Comparison of ENCODE assay signal across 18 cellular contexts in the genomic region with DNA sequence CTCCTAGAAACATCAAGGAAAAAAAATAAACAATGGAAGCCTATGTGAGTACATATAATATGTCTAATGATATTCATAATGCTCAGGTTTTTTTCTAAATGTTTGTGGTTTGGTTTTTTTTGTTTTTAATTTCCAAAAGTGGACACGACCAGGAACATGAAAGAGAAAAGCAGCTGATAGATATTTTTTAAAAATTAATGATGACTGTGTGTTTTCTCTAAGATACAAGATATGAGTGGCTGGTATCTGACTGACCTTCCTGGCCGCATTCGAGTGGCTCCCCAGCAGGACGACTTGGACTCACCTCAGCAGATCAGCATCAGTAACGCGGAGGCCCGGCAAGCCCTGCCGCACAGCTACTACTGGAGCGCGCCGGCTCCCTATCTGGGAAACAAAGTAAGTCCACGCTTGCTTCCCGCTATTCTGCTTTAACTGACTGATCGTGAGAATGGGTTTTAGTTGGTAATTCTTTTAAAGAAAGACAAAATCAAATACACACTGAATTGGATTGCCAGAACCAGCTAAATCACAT.
A peak's percentile ranks its signal among the peaks of the same experiment; 100 is the strongest.
DNase-seq lines count a peak whose midpoint lies in the region; ATAC-seq, FAIRE-seq and TF ChIP-seq lines count a peak whose summit lies in the region.
"Had no signal": no experiment of that assay in that cellular context is flagged by ENCODE, and none has a peak within 500 bp of the region (broad histone marks: within the 10 kb centered on the region; RNA-seq: fewer than 3 reads in every experiment).

No MANE protein-coding gene starts in this region.

- H3K4me2 ChIP-seq in A549 (no peak overlapping the region), IMR-90 (ENCODE audit: low read depth, low read length) (no peak overlapping the region), HepG2 (ENCODE audit: low read depth, low read length) (no peak overlapping the region)

- H4K20me1 ChIP-seq in IMR-90 (ENCODE audit: insufficient read depth, low read length): no peaks in the 10 kb centered on the region
- no peaks in the 10 kb centered on the region for H4K20me1 ChIP-seq in HepG2 (ENCODE audit: insufficient read depth, low read length)

- H3K27ac ChIP-seq in A549 (no peak overlapping the region), IMR-90 (ENCODE audit: insufficient read depth, low read length) (no peak overlapping the region), HepG2 (ENCODE audit: extremely low read length, insufficient read depth, low read length) (no peak overlapping the region)

- H3K56ac ChIP-seq in IMR-90 (ENCODE audit: extremely low read depth, insufficient read depth, low read length): no peak overlapping the region

- H3K4me1 ChIP-seq in A549 (no peaks in the 10 kb centered on the region), IMR-90 (ENCODE audit: control insufficient read depth, insufficient read depth, low read length) (no peaks in the 10 kb centered on the region), HepG2 (ENCODE audit: insufficient read depth, low read length) (no peaks in the 10 kb centered on the region)

- H3K4me1 Mint-ChIP-seq in activated T-cell treated with anti-CD3 and anti-CD28 coated beads, Interleukin-2, amount 50 U/mL, for 4 hours (ENCODE audit: low read depth): no peaks in the 10 kb centered on the region
- H3K4me1 Mint-ChIP-seq: CD4-positive, CD25-positive, alpha-beta regulatory T cell had no signal

- no peaks in the 10 kb centered on the region for H3K9me3 Mint-ChIP-seq in activated T-cell treated with anti-CD3 and anti-CD28 coated beads, Interleukin-2, amount 50 U/mL, for 4 hours
- H3K9me3 Mint-ChIP-seq: H9 had no signal

- no peak overlapping the region for H4K8ac ChIP-seq in IMR-90 (ENCODE audit: low read depth in 2 of 2, low read length in 2 of 2)

- dilution Hi-C loops in IMR-90 (cut with HindIII; ENCODE audit: low sequenced_read_pairs, unreplicated experiment): no loop called here

- H3K27me3 Mint-ChIP-seq in activated T-cell treated with anti-CD3 and anti-CD28 coated beads, Interleukin-2, amount 50 U/mL, for 4 hours (ENCODE audit: low read depth): no peaks in the 10 kb centered on the region
- H3K27me3 Mint-ChIP-seq: CD4-positive, CD25-positive, alpha-beta regulatory T cell had no signal

- H3K36me3 ChIP-seq in IMR-90 (ENCODE audit: control insufficient read depth, insufficient read depth, low read length): no peaks in the 10 kb centered on the region
- no peaks in the 10 kb centered on the region for H3K36me3 ChIP-seq in HepG2 (replicated peaks in 1 of 2; ENCODE audit: control insufficient read depth in 1 of 2, insufficient read depth in 2 of 2, low read length in 2 of 2)

- no peaks in the 10 kb centered on the region for H3K79me2 ChIP-seq in HepG2 (ENCODE audit: insufficient read depth, low read length)

- 64% methylated on average over 12 of the region's 14 CpGs for WGBS in A549 (ENCODE audit: missing lambda C conversion rate)
- no CpG with 5 or more reads among the region's 14 CpGs for WGBS in IMR-90 (ENCODE audit: extremely low coverage in 2 of 2, insufficient read length in 1 of 2), 2 experiments
- 44% methylated on average over 14 of the region's 14 CpGs for WGBS in HepG2 (ENCODE audit: low lambda C conversion rate)

- no peak overlapping the region for H4K5ac ChIP-seq in IMR-90 (ENCODE audit: low read depth, low read length)

- no peak overlapping the region for H2AFZ ChIP-seq in IMR-90 (replicated peaks; ENCODE audit: low read length, poor library complexity)
- no peak overlapping the region for H2AFZ ChIP-seq in HepG2 (ENCODE audit: low read length)

- intact Hi-C loops in IMR-90 (cut with micrococcal nuclease) (no loop called here), HepG2 (cut with micrococcal nuclease; ENCODE audit: unreplicated experiment) (no loop called here)

- no peak overlapping the region for H4K91ac ChIP-seq in IMR-90 (ENCODE audit: insufficient read depth, low read depth, low read length)

- H3K4me3 Mint-ChIP-seq in activated T-cell treated with anti-CD3 and anti-CD28 coated beads, Interleukin-2, amount 50 U/mL, for 4 hours: no peak overlapping the region
- H3K4me3 Mint-ChIP-seq: CD4-positive, CD25-positive, alpha-beta regulatory T cell; H9 had no signal

- POLR2A ChIA-PET in A549 (lab: Yijun Ruan, JAX) (no interaction called here), IMR-90 (lab: Charles Lee; ENCODE audit: unreplicated experiment) (no interaction called here), HepG2 (lab: Yijun Ruan, JAX) (no interaction called here)

- ATAC-seq in A549: no peak
- ATAC-seq in IMR-90 (ENCODE audit: low read depth): no peak
- no peak for ATAC-seq in HepG2
- ATAC-seq in GM21619 (IDR thresholded peaks at IDR 0.05; ENCODE audit: unreplicated experiment): no peak
- ATAC-seq in activated T-cell treated with anti-CD3 and anti-CD28 coated beads, Interleukin-2, amount 50 U/mL, for 4 hours: no peak

- BruUV-seq in IMR-90 (replicated peaks; lab: Mats Ljungman, UMichigan) (no TSS peak), HepG2 (replicated peaks; lab: Mats Ljungman, UMichigan) (no TSS peak)

- H2AK9ac ChIP-seq in IMR-90 (replicated peaks; ENCODE audit: low read depth, low read length, poor library complexity): no peak overlapping the region

- no peaks in the 10 kb centered on the region for H3K79me1 ChIP-seq in IMR-90 (ENCODE audit: low read depth in 1 of 2, low read length in 2 of 2)

- H3K9ac ChIP-seq in IMR-90 (ENCODE audit: low read depth, low read length) (no peak overlapping the region), HepG2 (ENCODE audit: insufficient read depth, low read depth, low read length) (no peak overlapping the region)

- H3K9me3 ChIP-seq in A549 (no peaks in the 10 kb centered on the region), IMR-90 (ENCODE audit: control insufficient read depth, insufficient read depth, low read length) (no peaks in the 10 kb centered on the region), HepG2 (ENCODE audit: low read length) (no peaks in the 10 kb centered on the region)

- H3K9me1 ChIP-seq in IMR-90 (ENCODE audit: insufficient read depth, low read length): no peaks in the 10 kb centered on the region

- no peak overlapping the region for H3K14ac ChIP-seq in IMR-90 (replicated peaks; ENCODE audit: low read depth, low read length)

- H2BK120ac ChIP-seq in IMR-90 (ENCODE audit: low read depth, low read length): no peak overlapping the region

- no peak overlapping the region for H2AK5ac ChIP-seq in IMR-90 (ENCODE audit: low read depth, low read length)

- TF ChIP-seq RAD21 in A549 (conservative IDR thresholded peaks at IDR 0.05 in 1 of 2, IDR thresholded peaks at IDR 0.05 in 1 of 2) (no peak), IMR-90 (IDR thresholded peaks at IDR 0.05; ENCODE audit: low read length) (no peak), HepG2 (CRISPR knock-in tag; IDR thresholded peaks at IDR 0.05) (no peak)

- no peak overlapping the region for H3K4me3 ChIP-seq in A549
- no peak overlapping the region for H3K4me3 ChIP-seq in IMR-90 (ENCODE audit: insufficient read depth, low read depth, low read length)
- no peak overlapping the region for H3K4me3 ChIP-seq in HepG2 (replicated peaks in 1 of 3; ENCODE audit: insufficient read depth in 1 of 3, low read depth in 2 of 3, low read length in 3 of 3)

- H2BK5ac ChIP-seq in IMR-90 (ENCODE audit: low read depth, low read length, poor library complexity, severe bottlenecking): no peak overlapping the region

- no peaks in the 10 kb centered on the region for H3K36me3 Mint-ChIP-seq in activated T-cell treated with anti-CD3 and anti-CD28 coated beads, Interleukin-2, amount 50 U/mL, for 4 hours (ENCODE audit: insufficient read depth)
- H3K36me3 Mint-ChIP-seq: CD4-positive, CD25-positive, alpha-beta regulatory T cell had no signal

- CTCF ChIA-PET in A549 (lab: Yijun Ruan, JAX) (no interaction called here), IMR-90 (lab: Yijun Ruan, JAX) (interaction anchor here (0.6 kb wide), 2 partner anchors 13 to 1609 kb away, joined by 3 read pairs; no protein-coding TSS in a partner anchor), HepG2 (lab: Yijun Ruan, JAX; ENCODE audit: low intra/inter-chr PET ratio, low total read pairs) (no interaction called here)

- DNase-seq in A549 (ENCODE audit: low read depth in 1 of 2, low spot score in 1 of 2) (no peak), IMR-90 (no peak), HepG2 (ENCODE audit: low spot score) (no peak), NCI-H2171 (lab: John Stamatoyannopoulos, UW) (no peak)
- no peak for DNase-seq in activated T-cell treated with anti-CD3 and anti-CD28 coated beads, Interleukin-2, amount 50 U/mL, for 4 hours
- DNase-seq: C1 segment of cervical spinal cord; CD4-positive, CD25-positive, alpha-beta regulatory T cell; DMS153; DMS79; GDM1; H9; KG1 had no signal

- H2BK20ac ChIP-seq in IMR-90 (ENCODE audit: low read depth, low read length): no peak overlapping the region

- in situ Hi-C loops in IMR-90 (cut with MboI; ENCODE audit: low sequenced_read_pairs) (no loop called here), HepG2 (cut with HindIII; ENCODE audit: extremely low pct_ligation_motif_present, low pct_unique_long_range_greater_than_20kb) (no loop called here)

- H3K23ac ChIP-seq in IMR-90 (ENCODE audit: low read depth, low read length): no peak overlapping the region

- peak; percentile 23 for FAIRE-seq in A204.1 (lab: Jason Lieb, UNC)
- no peak for FAIRE-seq in A549 (lab: Jason Lieb, UNC)
- no peak for FAIRE-seq in HepG2 (lab: Jason Lieb, UNC)
- FAIRE-seq: GM12892, GM18507, H1, HTR-8/SVneo had no signal

- no peak for TF ChIP-seq CTCF in A549 (IDR thresholded peaks at IDR 0.05)
- TF ChIP-seq CTCF in IMR-90 (conservative IDR thresholded peaks at IDR 0.05; ENCODE audit: low read depth, low read length): no peak
- no peak for TF ChIP-seq CTCF in HepG2 (CRISPR knock-in tag; IDR thresholded peaks at IDR 0.05)

- H3K27me3 ChIP-seq in IMR-90 (ENCODE audit: control insufficient read depth, insufficient read depth, low read length): no peaks in the 10 kb centered on the region
- no peaks in the 10 kb centered on the region for H3K27me3 ChIP-seq in HepG2 (ENCODE audit: control insufficient read depth in 1 of 2, insufficient read depth in 2 of 2, low read length in 2 of 2)

- TF ChIP-seq POLR2A in A549 (IDR thresholded peaks at IDR 0.05; ENCODE audit: low read length) (no peak), IMR-90 (IDR thresholded peaks at IDR 0.05; ENCODE audit: low read depth, low read length) (no peak), HepG2 (IDR thresholded peaks at IDR 0.05; ENCODE audit: insufficient read depth in 1 of 2, low read depth in 2 of 2, low read length in 2 of 2) (no peak)

- no peak overlapping the region for H3K18ac ChIP-seq in IMR-90 (ENCODE audit: low read depth, low read length)

- no peak for TF ChIP-seq EP300 in A549 (IDR thresholded peaks at IDR 0.05)
- TF ChIP-seq EP300 in HepG2 (IDR thresholded peaks at IDR 0.05; ENCODE audit: low read depth in 2 of 2, low read length in 2 of 2): no peak
- TF ChIP-seq EP300 in HepG2 (CRISPR knock-in tag; IDR thresholded peaks at IDR 0.05; ENCODE audit: borderline replicate concordance): no peak

- no peak overlapping the region; the same call in 2 of the 3 replicates for H2BK15ac ChIP-seq in IMR-90 (ENCODE audit: low read depth, low read length)

- H3K4ac ChIP-seq in IMR-90 (ENCODE audit: low read depth, low read length): no peak overlapping the region

TF ChIP-seq in A549, 52 proteins besides CTCF, POLR2A, EP300 and RAD21 (continues in another document):
- TF ChIP-seq MAFK (IDR thresholded peaks at IDR 0.05; ENCODE audit: partially characterized antibody): peak; percentile 24

TF ChIP-seq in HepG2, 621 proteins besides CTCF, POLR2A, EP300 and RAD21 (continues in another document):
- TF ChIP-seq GATAD2A (CRISPR knock-in tag; IDR thresholded peaks at IDR 0.05): no peak
- TF ChIP-seq ZMAT3 (CRISPR knock-in tag; conservative IDR thresholded peaks at IDR 0.05): no peak
